13 cellular contexts compared by ENCODE assay signal in genomic region chr13:41603917-41604316, GRCh38.
DNase-seq lines count a peak whose midpoint lies in the region; ATAC-seq lines count a peak whose summit lies in the region.
"Had no signal": no experiment of that assay in that cellular context is flagged by ENCODE, and none has a peak within 500 bp of the region (broad histone marks: within the 10 kb centered on the region; RNA-seq: fewer than 3 reads in every experiment).

No MANE protein-coding gene starts in this region.

- H3K9me3 ChIP-seq in SJCRH30 (replicated peaks), result no peaks in the 10 kb centered on the region

- DNase-seq in COR-L47 (lab: John Stamatoyannopoulos, UW), result peak; percentile 46
- peak; percentile 71 for DNase-seq in HCEC 1CT
- peak; percentile 14 to 62 for DNase-seq in SJCRH30
- peak; percentile 74 for DNase-seq in glomerular visceral epithelial cell (ENCODE audit: extremely low spot score)
- DNase-seq in NK-92 (lab: John Stamatoyannopoulos, UW; ENCODE audit: unreplicated experiment), result no peak
- DNase-seq in ureter (ENCODE audit: low spot score), result no peak
- DNase-seq in SK-N-DZ (ENCODE audit: low spot score), result no peak
- DNase-seq: H9, kidney, NCI-H510A, posterior cingulate gyrus, T-helper 2 cell had no signal

- no peaks in the 10 kb centered on the region for H3K27me3 ChIP-seq in SJCRH30

- H3K36me3 ChIP-seq in SJCRH30, result no peaks in the 10 kb centered on the region

- no peak overlapping the region for H3K27ac ChIP-seq in SJCRH30

- ATAC-seq in GM18868 (IDR thresholded peaks at IDR 0.05; ENCODE audit: unreplicated experiment), result no peak

- no peak overlapping the region for H3K4me3 ChIP-seq in SJCRH30

- H3K4me1 ChIP-seq in SJCRH30, result 0 out of 2 replicates have a peak, but pooled peaks cover 3% of the 10 kb centered on the region

Comparison
In these comparisons a context has a peak if more than half of its experiments do, and no peak if none do; other contexts are left out.
1. DNase-seq: peak in COR-L47 (single experiment), HCEC 1CT (single experiment), SJCRH30 (2 of 2) and glomerular visceral epithelial cell (single experiment); none in NK-92 (single experiment), ureter (single experiment) and SK-N-DZ (single experiment).